ENCODE assay signal across 28 cellular contexts in genomic region chr1:21950734-21951575, GRCh38. TPM values are rescaled to one million over a fixed set of nuclear protein-coding genes. Genes with fewer than 3 reads are reported as not detected.
"Had no signal": no experiment of that assay in that cellular context is flagged by ENCODE, and none has a peak within 500 bp of the region (broad histone marks: within the 10 kb centered on the region; RNA-seq: fewer than 3 reads in every experiment).

No MANE protein-coding gene starts in this region.

- H3K4me2 ChIP-seq: KMS-11 had no signal

- H3K27me3 Mint-ChIP-seq: activated CD4-positive, alpha-beta memory T cell treated with anti-CD3 and anti-CD28 coated beads for 36 hours; activated CD4-positive, alpha-beta T cell treated with anti-CD3 and anti-CD28 coated beads, Interleukin-2, amount 10 ng/mL, durations not matched to agents 7 days and 5 days; activated naive CD8-positive, alpha-beta T cell had no signal

- H3K27ac Mint-ChIP-seq: activated CD4-positive, alpha-beta memory T cell treated with anti-CD3 and anti-CD28 coated beads for 36 hours; activated CD4-positive, alpha-beta T cell treated with anti-CD3 and anti-CD28 coated beads, Interleukin-2, amount 10 ng/mL, durations not matched to agents 7 days and 5 days; activated naive CD4-positive, alpha-beta T cell treated with anti-CD3 and anti-CD28 coated beads for 36 hours; activated naive CD8-positive, alpha-beta T cell; brain had no signal

- H3K9me3 Mint-ChIP-seq: activated CD4-positive, alpha-beta memory T cell treated with anti-CD3 and anti-CD28 coated beads for 36 hours; activated CD4-positive, alpha-beta T cell treated with anti-CD3 and anti-CD28 coated beads, Interleukin-2, amount 10 ng/mL, durations not matched to agents 7 days and 5 days; activated naive CD4-positive, alpha-beta T cell treated with anti-CD3 and anti-CD28 coated beads for 36 hours; activated T-cell treated with anti-CD3 and anti-CD28 coated beads, Interleukin-2, amount 50 U/mL, for 4 hours; brain had no signal

- H3K4me3 Mint-ChIP-seq: activated CD4-positive, alpha-beta memory T cell treated with anti-CD3 and anti-CD28 coated beads for 36 hours; activated CD4-positive, alpha-beta T cell treated with anti-CD3 and anti-CD28 coated beads, Interleukin-2, amount 10 ng/mL, durations not matched to agents 7 days and 5 days; activated naive CD4-positive, alpha-beta T cell treated with anti-CD3 and anti-CD28 coated beads for 36 hours; activated naive CD8-positive, alpha-beta T cell; activated T-cell treated with anti-CD3 and anti-CD28 coated beads, Interleukin-2, amount 50 U/mL, for 4 hours; brain had no signal

- ATAC-seq: activated T-cell treated with anti-CD3 and anti-CD28 coated beads, Interleukin-2, amount 50 U/mL, for 4 hours; HepG2; Panc1 had no signal

- DNase-seq: activated CD4-positive, alpha-beta memory T cell treated with anti-CD3 and anti-CD28 coated beads for 36 hours; activated CD4-positive, alpha-beta T cell treated with anti-CD3 and anti-CD28 coated beads, Interleukin-2, amount 10 ng/mL, durations not matched to agents 7 days and 5 days; activated CD4-positive, CD25-positive, alpha-beta regulatory T cell; activated CD8-positive, alpha-beta memory T cell treated with anti-CD3 and anti-CD28 coated beads for 24 hours; activated effector memory CD4-positive, alpha-beta T cell treated with anti-CD3 and anti-CD28 coated beads, Interleukin-2, amount 50 U/mL, for 16 hours; activated naive CD4-positive, alpha-beta T cell treated with anti-CD3 and anti-CD28 coated beads for 36 hours; activated T-cell treated with anti-CD3 and anti-CD28 coated beads, Interleukin-2, amount 50 U/mL, for 4 hours; amygdala; MM.1S; NCI-H1105; NCI-H1436 treated with DMSO at 0.1 percent for 48 hours; NCI-H187; NCI-H2081; NCI-H510A treated with DMSO at 0.1 percent for 48 hours; NCI-H69; NK-92 treated with Interleukin-12 subunit alpha and Interleukin-12 subunit beta, amount 100 ng/mL, for 24 hours; OCI-M1; SHP77 treated with DMSO at 0.1 percent for 48 hours; T-helper 1 cell had no signal

- H3K4me3 ChIP-seq: SK-N-MC had no signal

- H3K27ac ChIP-seq: KMS-11, SK-N-MC, VCaP had no signal

- H3K9ac ChIP-seq: KMS-11 had no signal

- H3K36me3 Mint-ChIP-seq: activated CD4-positive, alpha-beta memory T cell treated with anti-CD3 and anti-CD28 coated beads for 36 hours; activated naive CD8-positive, alpha-beta T cell; brain had no signal

RNA-seq across cellular contexts. Expression of gene CELA3B, which starts 25.9 kb away (rescaled TPM):
- total RNA-seq: activated CD4-positive, alpha-beta memory T cell treated with anti-CD3 and anti-CD28 coated beads for 36 hours; activated CD4-positive, alpha-beta T cell treated with anti-CD3 and anti-CD28 coated beads, Interleukin-2, amount 10 ng/mL, durations not matched to agents 7 days and 5 days; activated naive CD4-positive, alpha-beta T cell treated with anti-CD3 and anti-CD28 coated beads for 36 hours; astrocyte; HepG2; T-helper 2 cell treated with Interferon-gamma antibody and Interleukin-4, amounts not matched to agents 100 ng/mL and 5 ng/mL, for 36 hours had no signal

RNA-seq across cellular contexts. Expression of gene CELA3A, which starts 50.5 kb away (rescaled TPM):
- total RNA-seq: activated CD4-positive, alpha-beta memory T cell treated with anti-CD3 and anti-CD28 coated beads for 36 hours; activated CD4-positive, alpha-beta T cell treated with anti-CD3 and anti-CD28 coated beads, Interleukin-2, amount 10 ng/mL, durations not matched to agents 7 days and 5 days; activated naive CD4-positive, alpha-beta T cell treated with anti-CD3 and anti-CD28 coated beads for 36 hours; astrocyte; HepG2; T-helper 2 cell treated with Interferon-gamma antibody and Interleukin-4, amounts not matched to agents 100 ng/mL and 5 ng/mL, for 36 hours had no signal
